8 cellular contexts compared by ENCODE assay signal in genomic region chr6:132512638-132513632, GRCh38. TPM values are rescaled to one million over a fixed set of nuclear protein-coding genes. Genes with fewer than 3 reads are reported as not detected.
DNase-seq lines count a peak whose midpoint lies in the region; ATAC-seq, FAIRE-seq and TF ChIP-seq lines count a peak whose summit lies in the region.

TSS of gene STX7 (minus strand) at chr6:132513116. CDS start at chr6:132503530, 9,586 bp downstream.

- DNase-seq in AG20443 (ENCODE audit: low spot score), result peak; percentile 98
- DNase-seq in NCI-H460 (ENCODE audit: extremely low read depth, low read depth), result peak; percentile 69
- peak; percentile 78 to 81 for DNase-seq in activated CD4-positive, alpha-beta T cell treated with anti-CD3 and anti-CD28 coated beads for 24 hours (ENCODE audit: low read depth in 2 of 2)
- DNase-seq in cerebellum (ENCODE audit: low spot score), result peak; percentile 96
- DNase-seq in keratinocyte (ENCODE audit: low read depth, low spot score), result peak; percentile 42
- DNase-seq in stimulated activated CD4-positive, alpha-beta T cell treated with anti-CD3 and anti-CD28 coated beads, Interleukin-12 subunit alpha, Interleukin-12 subunit beta, amount 100 ng/mL, for 48 hours (ENCODE audit: low read depth in 2 of 3, low spot score in 1 of 3), result peak; percentile 71 to 83 (median 73)

- H3K4me3 ChIP-seq in keratinocyte (ENCODE audit: control insufficient read depth in 2 of 3, extremely low read depth in 1 of 3, insufficient read depth in 2 of 3, low read depth in 1 of 3, low read length in 3 of 3), result peak within 1 kb of the TSS; percentile 88 to 96 (median 94)

- H3K27ac ChIP-seq in keratinocyte (ENCODE audit: control insufficient read depth, insufficient read depth, low read length), result peak within 1 kb of the TSS; percentile 84

- H3K79me2 ChIP-seq in keratinocyte (ENCODE audit: control insufficient read depth, insufficient read depth, low read length), result peaks cover 42% of the 10 kb centered on the region

- ATAC-seq in GM19035 (IDR thresholded peaks at IDR 0.05; ENCODE audit: unreplicated experiment), result peak; percentile 93
- ATAC-seq in HG03342 (IDR thresholded peaks at IDR 0.05; ENCODE audit: unreplicated experiment), result peak; percentile 89

- no peaks in the 10 kb centered on the region for H3K9me3 ChIP-seq in keratinocyte (ENCODE audit: control insufficient read depth, low read depth, low read length)

- no peaks in the 10 kb centered on the region for H4K20me1 ChIP-seq in keratinocyte (ENCODE audit: control insufficient read depth, extremely low read depth, insufficient read depth, low read length)

- H3K36me3 ChIP-seq in keratinocyte (ENCODE audit: control insufficient read depth in 2 of 2, extremely low read depth in 1 of 2, insufficient read depth in 2 of 2, low read length in 2 of 2), result no peaks in the 10 kb centered on the region

- no peak for TF ChIP-seq CTCF in keratinocyte (optimal IDR thresholded peaks at IDR 0.05 in 1 of 3, IDR thresholded peaks at IDR 0.05 in 1 of 3, conservative IDR thresholded peaks at IDR 0.05 in 1 of 3; ENCODE audit: extremely low read depth in 1 of 3, insufficient read depth in 2 of 3, low read length in 3 of 3)

- no peak for FAIRE-seq in keratinocyte (lab: Jason Lieb, UNC)

- H3K9ac ChIP-seq in keratinocyte (ENCODE audit: control insufficient read depth, extremely low read depth, insufficient read depth, low read length), result peak within 1 kb of the TSS; percentile 88

- peaks cover 13% of the 10 kb centered on the region for H3K4me1 ChIP-seq in keratinocyte (ENCODE audit: control insufficient read depth, extremely low read depth, insufficient read depth, low read length)

- H2AFZ ChIP-seq in keratinocyte (ENCODE audit: control insufficient read depth, low read length), result peak within 1 kb of the TSS; percentile 99

- dilution Hi-C loops in keratinocyte (cut with MboI; ENCODE audit: extremely low pct_ligation_motif_present, low sequenced_read_pairs), result no loop called here

- H3K9me1 ChIP-seq in keratinocyte (ENCODE audit: control insufficient read depth, extremely low read depth, insufficient read depth, low read length), result no peaks in the 10 kb centered on the region

- peak within 1 kb of the TSS; percentile 99 for H3K4me2 ChIP-seq in keratinocyte (ENCODE audit: control insufficient read depth, extremely low read depth, insufficient read depth, low read depth, low read length)

- no peaks in the 10 kb centered on the region for H3K27me3 ChIP-seq in keratinocyte (ENCODE audit: control insufficient read depth, extremely low read depth, insufficient read depth, low read length)

RNA-seq across cellular contexts. Expression of gene STX7, which starts in this region (rescaled TPM):
- 8.2 and 10.0 TPM in 2 replicates for total RNA-seq in NCI-H460 (2014; rRNA removed; shearing (Covaris generic))
- 5.1 and 10.4 TPM in 2 replicates for polyA plus RNA-seq in NCI-H460 (2014; cell fraction: nucleus; rRNA removed)
- 54.6 TPM for total RNA-seq in cerebellum
- polyA plus RNA-seq in keratinocyte, result 28.8 to 41.0 TPM (median 34.9 TPM) in 3 replicates
- polyA plus RNA-seq in keratinocyte (2011; ENCODE audit: low read depth), result 51.1 TPM
- 18.3 and 30.3 TPM in 2 replicates for polyA plus RNA-seq in keratinocyte (2011; cell fraction: cytosol; rRNA removed)
- polyA plus RNA-seq in keratinocyte (2011; cell fraction: nucleus; rRNA removed), result 12.5 and 17.3 TPM in 2 replicates
- polyA plus RNA-seq in keratinocyte (2012; ENCODE audit: low replicate concordance), result 25.4 and 27.8 TPM in 2 replicates
- polyA minus RNA-seq in keratinocyte, result 11.2 to 25.0 TPM (median 23.5 TPM) in 3 replicates
- polyA minus RNA-seq in keratinocyte (2011; cell fraction: cytosol; rRNA and poly(A)+ RNA removed), result 26.9 TPM
- 17.2 and 23.7 TPM in 2 replicates for polyA minus RNA-seq in keratinocyte (2011; cell fraction: nucleus; rRNA and poly(A)+ RNA removed)

Comparison
In these comparisons a context has a peak if more than half of its experiments do, and no peak if none do; other contexts are left out.
1. Peak in every context shown above with its lines: DNase-seq, ATAC-seq, H3K4me3 ChIP-seq and H3K27ac ChIP-seq.
2. DNase-seq: peak in every context shown above with its lines; median percentile 98 in AG20443; 96 in cerebellum; 80 in activated CD4-positive, alpha-beta T cell treated with anti-CD3 and anti-CD28 coated beads for 24 hours; 73 in stimulated activated CD4-positive, alpha-beta T cell treated with anti-CD3 and anti-CD28 coated beads, Interleukin-12 subunit alpha, Interleukin-12 subunit beta, amount 100 ng/mL, for 48 hours; 69 in NCI-H460; 42 in keratinocyte.